Comparison of ENCODE assay signal across 8 cellular contexts in the genomic region with DNA sequence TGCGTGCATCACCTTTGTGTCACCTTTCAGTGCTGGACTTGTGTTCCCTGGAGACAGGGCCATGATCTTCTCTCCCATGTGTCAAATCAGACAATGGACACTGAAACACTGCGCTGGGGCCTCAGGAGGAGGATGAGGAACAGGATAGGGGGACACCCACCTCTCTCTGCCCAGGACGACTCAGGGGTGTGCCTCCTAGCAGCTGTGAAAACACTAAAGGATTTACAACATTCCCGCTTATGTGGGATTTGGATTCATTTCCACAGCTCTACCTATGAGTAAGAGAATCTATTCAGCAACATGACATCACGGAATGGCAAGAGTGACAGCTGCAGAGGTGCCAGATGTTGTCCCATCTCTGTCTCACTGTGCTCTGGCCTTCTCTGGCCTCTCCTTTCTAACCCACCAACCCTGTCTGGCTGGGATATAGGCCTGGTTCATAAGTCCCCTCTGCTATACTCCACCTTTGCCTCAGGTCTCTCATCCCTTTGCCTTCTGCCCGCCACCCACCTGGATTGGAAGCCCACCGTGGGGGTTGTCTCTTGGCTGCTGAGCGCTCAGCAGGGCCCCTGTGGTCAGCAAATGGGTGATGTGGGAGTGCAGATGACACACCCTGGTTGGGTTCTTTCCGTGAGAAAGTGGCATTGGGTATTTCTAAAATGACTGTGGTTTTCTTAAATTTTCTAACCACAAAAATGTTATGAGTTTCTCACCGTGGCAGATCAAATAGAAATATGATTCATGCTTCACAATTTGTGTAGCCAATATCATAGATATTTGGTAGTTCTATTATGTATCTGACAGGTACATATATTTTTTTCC. TPM values are rescaled to one million over a fixed set of nuclear protein-coding genes. Genes with fewer than 3 reads are reported as not detected.
DNase-seq lines count a peak whose midpoint lies in the region; ATAC-seq and TF ChIP-seq lines count a peak whose summit lies in the region.

No MANE protein-coding gene starts in this region.

- no peaks in the 10 kb centered on the region for H3K79me1 ChIP-seq in trophoblast cell (ENCODE audit: low read length)

- H3K18ac ChIP-seq in trophoblast cell (ENCODE audit: low read length), result no peak overlapping the region

- no peak overlapping the region for H3K23ac ChIP-seq in trophoblast cell (ENCODE audit: low read length)

- no peak overlapping the region for H2AFZ ChIP-seq in hepatocyte
- no peak overlapping the region for H2AFZ ChIP-seq in trophoblast cell (ENCODE audit: insufficient read depth, low read length, poor library complexity)

- H3K4ac ChIP-seq in trophoblast cell (ENCODE audit: low read depth, low read length), result no peak overlapping the region

- H4K12ac ChIP-seq in trophoblast cell (ENCODE audit: low read depth, low read length), result no peak overlapping the region

- H2BK12ac ChIP-seq in trophoblast cell (ENCODE audit: low read length), result no peak overlapping the region

- H2BK5ac ChIP-seq in trophoblast cell (ENCODE audit: low read depth, low read length, poor library complexity), result no peak overlapping the region

- H2AK5ac ChIP-seq in trophoblast cell (ENCODE audit: low read length), result no peak overlapping the region

- H3K4me3 ChIP-seq in hepatocyte (no peak overlapping the region), trophoblast cell (ENCODE audit: low read depth, low read length) (no peak overlapping the region)

- TF ChIP-seq CTCF in GM13977 (IDR thresholded peaks at IDR 0.05; ENCODE audit: extremely low read depth, insufficient read depth, missing control alignments), result no peak
- TF ChIP-seq CTCF in hepatocyte (IDR thresholded peaks at IDR 0.05; ENCODE audit: poor library complexity), result no peak

- no peak overlapping the region for H3K9ac ChIP-seq in trophoblast cell (ENCODE audit: low read length)

- no peak overlapping the region for H4K91ac ChIP-seq in trophoblast cell (ENCODE audit: low read depth, low read length)

- H3K27me3 ChIP-seq in hepatocyte (no peaks in the 10 kb centered on the region), trophoblast cell (ENCODE audit: insufficient read depth, low read length) (no peaks in the 10 kb centered on the region)

- no peaks in the 10 kb centered on the region for H3K9me2 ChIP-seq in hepatocyte (replicated peaks; ENCODE audit: insufficient read depth)

- no peak overlapping the region for H4K8ac ChIP-seq in trophoblast cell (ENCODE audit: low read depth, low read length)

- H3K4me1 ChIP-seq in hepatocyte (ENCODE audit: insufficient read depth) (no peaks in the 10 kb centered on the region), trophoblast cell (ENCODE audit: control insufficient read depth in 1 of 2, insufficient read depth in 2 of 2, low read length in 2 of 2) (no peaks in the 10 kb centered on the region)

- H3K36me3 ChIP-seq in hepatocyte (replicated peaks; ENCODE audit: insufficient read depth, low read depth), result no peaks in the 10 kb centered on the region
- no peaks in the 10 kb centered on the region for H3K36me3 ChIP-seq in trophoblast cell (ENCODE audit: control insufficient read depth in 1 of 2, insufficient read depth in 2 of 2, low read length in 2 of 2)

- no peaks in the 10 kb centered on the region for H4K20me1 ChIP-seq in hepatocyte (ENCODE audit: insufficient read depth, poor library complexity, severe bottlenecking)

- H3K4me2 ChIP-seq in hepatocyte, result no peak overlapping the region
- H3K4me2 ChIP-seq in trophoblast cell (ENCODE audit: low read length), result no peak overlapping the region

- no peaks in the 10 kb centered on the region for H3K9me3 ChIP-seq in hepatocyte (ENCODE audit: low read depth)
- H3K9me3 ChIP-seq in trophoblast cell (ENCODE audit: insufficient read depth, low read depth, low read length), result peaks cover 3% of the 10 kb centered on the region

- 74% methylated on average over 10 of the region's 10 CpGs for WGBS in hepatocyte (ENCODE audit: low lambda C conversion rate, missing lambda C conversion rate)
- no CpG with 5 or more reads among the region's 10 CpGs for WGBS in trophoblast cell (ENCODE audit: extremely low coverage, insufficient coverage, insufficient read length)

- DNase-seq in GM13977 (ENCODE audit: low spot score) (peak; percentile 56), left lobe of liver (ENCODE audit: low spot score) (peak; percentile 38), hepatocyte (ENCODE audit: low spot score) (no peak), OCI-M2 (lab: John Stamatoyannopoulos, UW; ENCODE audit: unreplicated experiment) (no peak), trophoblast cell (no peak)
- peak; percentile 21 to 59 for DNase-seq in activated CD8-positive, alpha-beta memory T cell treated with anti-CD3 and anti-CD28 coated beads for 4 hours (ENCODE audit: low read depth in 2 of 2)

- no peak overlapping the region for H3K14ac ChIP-seq in trophoblast cell (ENCODE audit: low read length)

- no peaks in the 10 kb centered on the region for H3K79me2 ChIP-seq in hepatocyte
- no peaks in the 10 kb centered on the region for H3K79me2 ChIP-seq in trophoblast cell (ENCODE audit: control insufficient read depth, insufficient read depth, low read length, poor library complexity)

- in situ Hi-C loops in GM13977 (cut with MboI; ENCODE audit: low pct_unique_long_range_greater_than_20kb, low sequenced_read_pairs, unreplicated experiment), result no loop called here

- H3K27ac ChIP-seq in hepatocyte (no peak overlapping the region), trophoblast cell (ENCODE audit: low read depth, low read length) (no peak overlapping the region)

- ATAC-seq in HG03520 (IDR thresholded peaks at IDR 0.05; ENCODE audit: unreplicated experiment) (peak; percentile 62), left lobe of liver (no peak), GM19455 (IDR thresholded peaks at IDR 0.05; ENCODE audit: unreplicated experiment) (no peak)

- no peak overlapping the region for H2BK120ac ChIP-seq in trophoblast cell (ENCODE audit: insufficient read depth, low read length, poor library complexity)

RNA-seq across cellular contexts. Expression of a gene that starts 47.1 kb away (rescaled TPM):
- total RNA-seq in left lobe of liver, result 1.1 TPM
- total RNA-seq in hepatocyte, result 0.88 and 1.9 TPM in 2 replicates
- polyA plus RNA-seq in hepatocyte, result 1.5 TPM in 2 replicates
- 0.31 and 0.34 TPM in 2 replicates for polyA plus RNA-seq in trophoblast cell (2013)

Comparison
In these comparisons a context has a peak if more than half of its experiments do, and no peak if none do; other contexts are left out.
1. DNase-seq: peak in GM13977 (single experiment), activated CD8-positive, alpha-beta memory T cell treated with anti-CD3 and anti-CD28 coated beads for 4 hours (2 of 2) and left lobe of liver (single experiment); none in hepatocyte (single experiment), OCI-M2 (single experiment) and trophoblast cell (0 of 2).